ENCODE assay signal across 9 cellular contexts in the genomic region with DNA sequence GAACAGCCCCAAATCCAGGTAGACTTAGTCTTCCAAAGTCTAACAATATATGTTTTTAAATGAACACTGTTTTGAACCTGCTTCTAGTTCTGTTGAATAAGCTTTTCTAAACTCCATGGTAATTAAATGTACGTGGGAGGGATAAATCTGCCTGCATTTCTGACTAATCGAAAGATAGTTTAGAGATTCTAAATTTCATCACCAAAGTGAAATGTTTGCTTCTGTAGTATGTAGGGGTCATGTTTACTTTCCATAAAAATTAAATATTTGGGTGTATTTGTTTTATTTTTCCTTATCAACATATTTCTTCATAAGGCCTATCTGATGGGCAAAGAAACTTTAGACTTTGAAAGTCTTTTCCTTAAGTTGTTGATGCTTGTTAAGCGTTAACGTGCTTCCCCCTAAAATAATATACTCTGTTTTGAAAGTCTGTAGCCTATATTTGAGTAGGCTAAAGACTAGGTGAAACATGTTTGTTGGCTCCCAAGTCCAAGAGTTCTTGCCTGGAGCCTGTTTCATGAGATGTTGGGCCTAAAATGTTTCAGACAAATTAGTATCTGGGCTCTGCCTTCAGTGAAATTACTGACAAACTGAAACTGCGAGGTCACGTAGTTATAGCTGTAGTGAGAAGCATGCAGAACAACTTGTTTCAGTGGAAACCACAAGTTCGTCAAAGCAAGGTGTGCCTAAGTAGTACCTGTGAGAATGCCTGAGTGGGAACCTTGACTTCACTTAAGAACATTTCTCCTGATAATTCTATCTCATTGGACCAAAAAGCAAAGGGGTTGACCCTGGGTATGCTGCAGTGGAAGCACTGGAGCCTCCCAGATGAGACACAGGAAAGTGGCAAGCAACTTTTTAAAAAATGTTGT.
A peak's percentile ranks its signal among the peaks of the same experiment; 100 is the strongest.
DNase-seq lines count a peak whose midpoint lies in the region; ATAC-seq and TF ChIP-seq lines count a peak whose summit lies in the region.
"Had no signal": no experiment of that assay in that cellular context is flagged by ENCODE, and none has a peak within 500 bp of the region (broad histone marks: within the 10 kb centered on the region; RNA-seq: fewer than 3 reads in every experiment).

No MANE protein-coding gene starts in this region.

- TF ChIP-seq CTCF in activated CD8-positive, alpha-beta T cell treated with anti-CD3 and anti-CD28 coated beads for 36 hours (IDR thresholded peaks at IDR 0.05) = no peak

- H3K4me1 ChIP-seq in stomach smooth muscle (ENCODE audit: control insufficient read depth, insufficient read depth, low read length) = peaks cover 5% of the 10 kb centered on the region

- H3K4me3 Mint-ChIP-seq in activated CD4-positive, alpha-beta T cell treated with anti-CD3 and anti-CD28 coated beads for 36 hours = peak overlapping the region; percentile 67
- H3K4me3 Mint-ChIP-seq in activated CD8-positive, alpha-beta T cell treated with anti-CD3 and anti-CD28 coated beads for 36 hours = peak overlapping the region; percentile 59

- peaks cover 7% of the 10 kb centered on the region for H3K9me3 Mint-ChIP-seq in activated CD4-positive, alpha-beta T cell treated with anti-CD3 and anti-CD28 coated beads for 36 hours (ENCODE audit: low read depth)
- H3K9me3 Mint-ChIP-seq in activated CD8-positive, alpha-beta T cell treated with anti-CD3 and anti-CD28 coated beads for 36 hours = peaks cover 6% of the 10 kb centered on the region

- peak overlapping the region; percentile 94 for H3K27ac Mint-ChIP-seq in activated CD4-positive, alpha-beta T cell treated with anti-CD3 and anti-CD28 coated beads for 36 hours
- peak overlapping the region; percentile 91 for H3K27ac Mint-ChIP-seq in activated CD8-positive, alpha-beta T cell treated with anti-CD3 and anti-CD28 coated beads for 36 hours

- H3K27me3 Mint-ChIP-seq in activated CD4-positive, alpha-beta T cell treated with anti-CD3 and anti-CD28 coated beads for 36 hours = no peaks in the 10 kb centered on the region
- no peaks in the 10 kb centered on the region for H3K27me3 Mint-ChIP-seq in activated CD8-positive, alpha-beta T cell treated with anti-CD3 and anti-CD28 coated beads for 36 hours

- CTCF ChIA-PET in activated CD4-positive, alpha-beta T cell treated with anti-CD3 and anti-CD28 coated beads for 36 hours (lab: Charles Lee) = interaction anchor here (1.1 to 4.2 kb wide), 9 partner anchors 8 to 107 kb away, joined by 3 to 20 read pairs (median 8); no protein-coding TSS in a partner anchor
- CTCF ChIA-PET in activated CD8-positive, alpha-beta T cell treated with anti-CD3 and anti-CD28 coated beads for 36 hours (lab: Charles Lee) = interaction anchor here (1.0 to 6.3 kb wide), 5 partner anchors 8 to 114 kb away, joined by 3 to 45 read pairs (median 9); no protein-coding TSS in a partner anchor

- POLR2A ChIA-PET in activated CD4-positive, alpha-beta T cell treated with anti-CD3 and anti-CD28 coated beads for 36 hours (lab: Charles Lee) = interaction anchor here (0.6 to 0.7 kb wide), 2 partner anchors 47 to 77 kb away, joined by 3 to 4 read pairs; no protein-coding TSS in a partner anchor
- POLR2A ChIA-PET in activated CD8-positive, alpha-beta T cell treated with anti-CD3 and anti-CD28 coated beads for 36 hours (lab: Charles Lee) = interaction anchor here (0.5 to 1.6 kb wide), 5 partner anchors 9 to 1156 kb away, joined by 3 to 4 read pairs (median 3); no protein-coding TSS in a partner anchor

- no peak overlapping the region for H3K27ac ChIP-seq in stomach smooth muscle (ENCODE audit: low read length)
- H3K27ac ChIP-seq: C4-2B had no signal

- peak; percentile 84 for ATAC-seq in activated CD4-positive, alpha-beta T cell treated with anti-CD3 and anti-CD28 coated beads for 36 hours
- ATAC-seq in HG03039 (IDR thresholded peaks at IDR 0.05; ENCODE audit: unreplicated experiment) = peak; percentile 95
- peak; percentile 78 for ATAC-seq in activated CD8-positive, alpha-beta T cell treated with anti-CD3 and anti-CD28 coated beads for 36 hours

- peak overlapping the region in 1 of 2 donors; percentile 14 for H3K9ac ChIP-seq in stomach smooth muscle (ENCODE audit: low read length in 2 of 2)

- DNase-seq in activated CD4-positive, alpha-beta T cell treated with anti-CD3 and anti-CD28 coated beads for 36 hours = peak; percentile 51
- DNase-seq in activated CD4-positive, alpha-beta T cell treated with anti-CD3 and anti-CD28 coated beads, Interleukin-2, amount 50 U/mL, for 4 hours = no peak
- peak; percentile 55 for DNase-seq in activated CD8-positive, alpha-beta T cell treated with anti-CD3 and anti-CD28 coated beads for 36 hours
- DNase-seq in iris pigment epithelial cell (ENCODE audit: low read depth) (peak; percentile 63), NCI-H1105 (lab: John Stamatoyannopoulos, UW) (no peak), NCI-H510A (lab: John Stamatoyannopoulos, UW) (no peak)

- H3K36me3 ChIP-seq in stomach smooth muscle (ENCODE audit: control insufficient read depth in 2 of 2, insufficient read depth in 2 of 2, low read length in 2 of 2) = no peaks in the 10 kb centered on the region

- peaks cover 16% of the 10 kb centered on the region for H3K36me3 Mint-ChIP-seq in activated CD4-positive, alpha-beta T cell treated with anti-CD3 and anti-CD28 coated beads for 36 hours (ENCODE audit: low read depth)
- peaks cover 18% of the 10 kb centered on the region for H3K36me3 Mint-ChIP-seq in activated CD8-positive, alpha-beta T cell treated with anti-CD3 and anti-CD28 coated beads for 36 hours (ENCODE audit: low read depth)

- intact Hi-C loops in activated CD4-positive, alpha-beta T cell treated with anti-CD3 and anti-CD28 coated beads for 36 hours (cut with DNase I, micrococcal nuclease) = loop anchor here (1.0 to 10.0 kb wide), 10 partner anchors 10 to 1230 kb away; a partner anchor contains a TSS
- intact Hi-C loops in activated CD8-positive, alpha-beta T cell treated with anti-CD3 and anti-CD28 coated beads for 36 hours (cut with micrococcal nuclease) = loop anchor here (10.0 kb wide), 2 partner anchors 68 to 448 kb away; no protein-coding TSS in a partner anchor

- no peaks in the 10 kb centered on the region for H3K27me3 ChIP-seq in stomach smooth muscle (ENCODE audit: control insufficient read depth in 1 of 2, insufficient read depth in 2 of 2, low read length in 2 of 2)

- peak overlapping the region; percentile 33 to 58 for H3K4me3 ChIP-seq in stomach smooth muscle (ENCODE audit: low read length in 2 of 2)

- peaks cover 75% of the 10 kb centered on the region for H3K4me1 Mint-ChIP-seq in activated CD4-positive, alpha-beta T cell treated with anti-CD3 and anti-CD28 coated beads for 36 hours
- peaks cover 72% of the 10 kb centered on the region for H3K4me1 Mint-ChIP-seq in activated CD8-positive, alpha-beta T cell treated with anti-CD3 and anti-CD28 coated beads for 36 hours (ENCODE audit: low read depth)

- no peaks in the 10 kb centered on the region for H3K9me3 ChIP-seq in stomach smooth muscle (ENCODE audit: control insufficient read depth in 2 of 2, low read length in 2 of 2)

Comparison
In these comparisons a context has a peak if more than half of its experiments do, and no peak if none do; other contexts are left out.
1. DNase-seq: peak in activated CD4-positive, alpha-beta T cell treated with anti-CD3 and anti-CD28 coated beads for 36 hours (single experiment), activated CD8-positive, alpha-beta T cell treated with anti-CD3 and anti-CD28 coated beads for 36 hours (single experiment) and iris pigment epithelial cell (single experiment); none in activated CD4-positive, alpha-beta T cell treated with anti-CD3 and anti-CD28 coated beads, Interleukin-2, amount 50 U/mL, for 4 hours (0 of 2), NCI-H1105 (single experiment) and NCI-H510A (single experiment).
2. Peak in every context shown above with its lines, with median percentiles within 50 percentile points of each other: ATAC-seq.